Comparison of ENCODE assay signal across 39 cellular contexts in the genomic region with DNA sequence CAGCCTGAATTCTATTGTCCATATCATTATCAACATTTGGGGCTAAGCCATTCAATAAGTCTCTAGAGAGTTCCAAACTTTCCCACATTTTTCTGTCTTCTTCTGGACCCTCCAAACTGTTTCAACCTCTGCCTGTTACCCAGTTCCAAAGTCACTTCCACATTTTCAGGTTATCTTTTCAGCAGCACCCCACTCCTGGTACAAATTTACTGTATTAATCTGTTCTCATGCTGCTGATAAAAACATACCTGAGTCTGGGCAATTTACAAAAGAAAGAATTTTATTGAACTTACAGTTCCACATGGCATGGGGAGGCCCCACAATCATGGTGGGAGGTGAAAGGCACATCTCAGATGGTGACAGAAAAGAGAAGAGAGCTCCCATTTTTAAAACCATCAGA. TPM values are rescaled to one million over a fixed set of nuclear protein-coding genes. Genes with fewer than 3 reads are reported as not detected.
"Had no signal": no experiment of that assay in that cellular context is flagged by ENCODE, and none has a peak within 500 bp of the region (broad histone marks: within the 10 kb centered on the region; RNA-seq: fewer than 3 reads in every experiment).

No MANE protein-coding gene starts in this region.

- H3K27me3 ChIP-seq: MG63 had no signal

- H3K36me3 ChIP-seq: MG63 had no signal

- DNase-seq: Karpas-422, Kasumi-1, MG63, MM.1S, MV-4-11, NCI-H1048, NCI-H1092, NCI-H1092 treated with DMSO at 0.1 percent for 48 hours, NCI-H1105, NCI-H1105 treated with DMSO at 0.1 percent for 48 hours, NCI-H1417, NCI-H1417 treated with DMSO at 0.1 percent for 48 hours, NCI-H1436, NCI-H1436 treated with DMSO at 0.1 percent for 48 hours, NCI-H146, NCI-H1694, NCI-H1694 treated with DMSO at 0.1 percent for 48 hours, NCI-H187, NCI-H187 treated with DMSO at 0.1 percent for 48 hours, NCI-H1930, NCI-H2029, NCI-H2029 treated with DMSO at 0.1 percent for 48 hours, NCI-H2081, NCI-H2081 treated with DMSO at 0.1 percent for 48 hours, NCI-H2107, NCI-H2171, NCI-H2171 treated with DMSO at 0.1 percent for 48 hours, NCI-H2227 treated with DMSO at 0.1 percent for 48 hours, NCI-H226, NCI-H345, NCI-H446, NCI-H446 treated with DMSO at 0.1 percent for 48 hours, NCI-H510A, NCI-H510A treated with DMSO at 0.1 percent for 48 hours, NCI-H524 had no signal

- H3K4me3 ChIP-seq: MG63 had no signal

RNA-seq across cellular contexts. Expression of gene OR5AK2, which starts 5.8 kb away (rescaled TPM):
- total RNA-seq: LHCN-M2, M059J, MCF 10A, NCI-H460 had no signal
